In genomic region chr11:120432056-120433018, GRCh38 we compare ENCODE assay signal across 8 cellular contexts.
DNase-seq lines count a peak whose midpoint lies in the region; ATAC-seq and TF ChIP-seq lines count a peak whose summit lies in the region.

No MANE protein-coding gene starts in this region.

- TF ChIP-seq CTCF in endothelial cell (IDR thresholded peaks at IDR 0.05; ENCODE audit: unreplicated experiment) (no peak), omental fat pad (IDR thresholded peaks at IDR 0.05) (no peak)

- peak overlapping the region; percentile 20 for H3K27ac Mint-ChIP-seq in endothelial cell (ENCODE audit: unreplicated experiment)

- peak; percentile 98 for ATAC-seq in omental fat pad (ENCODE audit: low FRiP score)
- ATAC-seq in HG03521 (IDR thresholded peaks at IDR 0.05; ENCODE audit: unreplicated experiment) = no peak

- no peaks in the 10 kb centered on the region for H3K4me1 Mint-ChIP-seq in endothelial cell (ENCODE audit: unreplicated experiment)

- no peak overlapping the region for H3K4me3 Mint-ChIP-seq in endothelial cell (ENCODE audit: unreplicated experiment)

- peaks cover 9% of the 10 kb centered on the region for H3K36me3 Mint-ChIP-seq in endothelial cell (ENCODE audit: low read depth, unreplicated experiment)

- no peaks in the 10 kb centered on the region for H3K27me3 Mint-ChIP-seq in endothelial cell (ENCODE audit: unreplicated experiment)

- peak; percentile 21 for DNase-seq in stimulated activated CD4-positive, alpha-beta T cell treated with anti-CD3 and anti-CD28 coated beads, Interleukin-15, amount 100 ng/mL, for 24 hours
- no peak for DNase-seq in stimulated activated CD4-positive, alpha-beta T cell treated with anti-CD3 and anti-CD28 coated beads, Interleukin-12 subunit alpha, Interleukin-12 subunit beta, amount 100 ng/mL, for 4 hours
- DNase-seq in RPMI7951 (ENCODE audit: low read depth) = peak; percentile 99
- DNase-seq in endothelial cell (ENCODE audit: low spot score) = no peak
- no peak for DNase-seq in omental fat pad (ENCODE audit: low spot score)
- no peak for DNase-seq in AML-193 (lab: John Stamatoyannopoulos, UW)
- no peak for DNase-seq in NCI-H1092 treated with DMSO at 0.1 percent for 48 hours (lab: John Stamatoyannopoulos, UW)

- no peaks in the 10 kb centered on the region for H3K9me3 Mint-ChIP-seq in endothelial cell (ENCODE audit: unreplicated experiment)

Comparison
In these comparisons a context has a peak if more than half of its experiments do, and no peak if none do; other contexts are left out.
1. DNase-seq: peak in stimulated activated CD4-positive, alpha-beta T cell treated with anti-CD3 and anti-CD28 coated beads, Interleukin-15, amount 100 ng/mL, for 24 hours (single experiment) and RPMI7951 (single experiment); none in stimulated activated CD4-positive, alpha-beta T cell treated with anti-CD3 and anti-CD28 coated beads, Interleukin-12 subunit alpha, Interleukin-12 subunit beta, amount 100 ng/mL, for 4 hours (single experiment), endothelial cell (single experiment), omental fat pad (single experiment), AML-193 (0 of 2) and NCI-H1092 treated with DMSO at 0.1 percent for 48 hours (single experiment).